Comparison of ENCODE assay signal across 1 cellular context in the genomic region with DNA sequence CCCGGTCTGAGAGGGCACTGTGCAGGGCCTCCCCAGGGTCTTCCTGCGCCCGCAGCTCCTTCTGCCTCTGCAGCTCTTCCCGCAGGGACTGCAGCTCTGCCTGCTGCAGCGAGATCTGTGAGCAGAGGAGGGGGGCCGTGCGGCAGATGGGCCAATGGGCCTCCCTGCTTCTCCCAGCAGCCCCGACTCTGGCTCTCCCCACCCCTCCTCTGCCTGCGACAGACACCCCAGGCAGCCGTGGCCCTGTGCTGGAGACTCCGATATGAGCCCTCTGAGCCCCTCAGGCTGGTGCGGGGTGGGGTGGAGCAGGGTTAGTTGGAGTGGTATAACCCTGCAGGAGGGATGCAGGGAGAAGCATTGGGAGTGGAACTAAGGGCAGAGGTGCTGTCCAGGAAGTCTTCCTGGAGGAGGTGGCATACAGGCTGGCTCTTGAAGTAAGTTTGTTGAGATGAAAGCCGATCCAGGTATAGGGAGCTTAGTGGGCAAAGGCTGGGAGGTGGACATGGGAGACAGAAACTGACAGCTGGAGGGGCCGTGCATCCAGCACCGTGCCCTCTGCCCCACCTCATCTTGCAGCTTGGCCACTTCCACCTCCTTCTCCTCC.
TF ChIP-seq lines count a peak whose summit lies in the region.

No MANE protein-coding gene starts in this region.

TF ChIP-seq in neural cell, 6 proteins besides CTCF, POLR2A, EP300 and RAD21:
- no peak for TF ChIP-seq SMC3 (conservative IDR thresholded peaks at IDR 0.05; ENCODE audit: poor library complexity)
- TF ChIP-seq MXI1 (conservative IDR thresholded peaks at IDR 0.05; ENCODE audit: poor library complexity, severe bottlenecking): no peak
- TF ChIP-seq POLR2AphosphoS5 (IDR thresholded peaks at IDR 0.05): no peak
- no peak for TF ChIP-seq TAF1 (IDR thresholded peaks at IDR 0.05; ENCODE audit: low read depth)
- TF ChIP-seq REST (IDR thresholded peaks at IDR 0.05; ENCODE audit: borderline replicate concordance): no peak
- TF ChIP-seq EZH2 (IDR thresholded peaks at IDR 0.05; ENCODE audit: borderline replicate concordance, insufficient read depth, low read length, poor library complexity, severe bottlenecking): no peak
